Comparison of ENCODE assay signal across 8 cellular contexts in the genomic region with DNA sequence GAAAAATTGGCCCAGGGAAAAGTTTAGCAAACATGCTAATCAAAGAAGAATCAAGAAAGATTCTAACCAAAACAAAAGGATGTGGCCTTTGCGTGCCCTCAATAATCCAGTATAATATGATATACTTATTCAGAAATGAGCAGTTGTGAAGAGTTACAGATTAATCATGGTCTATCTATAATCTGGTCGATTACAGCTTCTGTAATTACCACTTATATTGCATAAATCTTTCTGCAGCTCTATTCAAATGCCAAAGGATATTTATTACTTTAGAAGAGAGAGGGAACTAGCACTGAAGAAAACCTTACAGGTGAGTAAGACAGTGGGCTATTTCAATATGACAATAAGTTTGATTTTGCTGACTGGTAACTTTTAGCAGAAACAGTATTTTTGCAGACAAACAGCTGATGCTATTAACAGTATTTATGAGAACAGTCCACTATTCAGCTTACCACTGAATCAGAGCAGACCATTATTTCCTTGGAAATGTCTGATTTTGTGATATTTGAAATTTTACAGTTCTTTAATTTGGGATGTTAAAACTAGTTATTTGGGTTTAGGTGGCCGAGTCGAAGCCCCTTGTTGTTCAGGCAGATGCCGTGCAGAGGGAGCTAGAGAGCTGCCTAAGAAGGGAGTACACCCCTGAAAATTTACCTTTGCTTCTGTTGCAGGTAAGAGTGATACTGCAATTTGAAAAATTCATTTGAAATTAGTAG.
DNase-seq lines count a peak whose midpoint lies in the region; ATAC-seq, FAIRE-seq and TF ChIP-seq lines count a peak whose summit lies in the region.

No MANE protein-coding gene starts in this region.

- BruUV-seq in A673 (replicated peaks; lab: Mats Ljungman, UMichigan) = no TSS peak

- no peak overlapping the region for H3K27ac ChIP-seq in A673 (ENCODE audit: low read depth, low read length, poor library complexity, severe bottlenecking)

- FAIRE-seq in GM18507 (lab: Jason Lieb, UNC) = peak; percentile 29

- intact Hi-C loops in A673 (cut with micrococcal nuclease; ENCODE audit: unreplicated experiment) = loop anchor here (1.0 kb wide), 1 partner anchor 196 kb away; no protein-coding TSS in a partner anchor

- CTCF ChIA-PET in A673 (lab: Charles Lee) = interaction anchor here (0.5 to 1.7 kb wide), 3 partner anchors 76 to 196 kb away, joined by 4 to 17 read pairs (median 7); partner anchors contain the start of gene CD164

- DNase-seq in A673 (ENCODE audit: low spot score) (peak; percentile 33), GM18507 (ENCODE audit: extremely low spot score, insufficient read length, low read depth) (peak; percentile 20), NCI-H2196 treated with DMSO at 0.1 percent for 48 hours (lab: John Stamatoyannopoulos, UW; ENCODE audit: unreplicated experiment) (peak; percentile 58), middle frontal gyrus (ENCODE audit: extremely low spot score, low spot score) (peak; percentile 31)
- DNase-seq in activated CD4-positive, alpha-beta T cell treated with anti-CD3 and anti-CD28 coated beads, Interleukin-2, amount 50 U/mL, for 4 hours = peak; percentile 47 to 57
- DNase-seq in effector CD8-positive, alpha-beta T cell (lab: John Stamatoyannopoulos, UW) = peak; percentile 37
- DNase-seq in stimulated activated CD8-positive, alpha-beta memory T cell treated with anti-CD3 and anti-CD28 coated beads, Interleukin-4, amount 100 ng/mL, for 4 hours (ENCODE audit: low read depth in 2 of 2, low spot score in 1 of 2) = peak; percentile 15 to 37

- no peak for ATAC-seq in HG03097 (IDR thresholded peaks at IDR 0.05; ENCODE audit: low FRiP score, unreplicated experiment)

- H3K4me1 ChIP-seq in A673 (ENCODE audit: insufficient read depth, low read length, poor library complexity, severe bottlenecking) = no peaks in the 10 kb centered on the region

- H3K27me3 ChIP-seq in A673 (replicated peaks; ENCODE audit: insufficient read depth, low read depth, low read length, poor library complexity) = peaks cover 30% of the 10 kb centered on the region

- POLR2A ChIA-PET in A673 (lab: Charles Lee; ENCODE audit: low non-redundant PET) = no interaction called here

- no peak overlapping the region for H3K4me3 ChIP-seq in A673 (ENCODE audit: low read depth, low read length, poor library complexity, severe bottlenecking)

- no peaks in the 10 kb centered on the region for H3K9me3 ChIP-seq in A673 (ENCODE audit: low read depth, low read length, poor library complexity, severe bottlenecking)

- TF ChIP-seq CTCF in A673 (conservative IDR thresholded peaks at IDR 0.05; ENCODE audit: low read depth, low read length) = peak; percentile 93

- no peaks in the 10 kb centered on the region for H3K36me3 ChIP-seq in A673 (ENCODE audit: insufficient read depth, low read length, poor library complexity, severe bottlenecking)
